ENCODE assay signal across 9 cellular contexts in the genomic region with DNA sequence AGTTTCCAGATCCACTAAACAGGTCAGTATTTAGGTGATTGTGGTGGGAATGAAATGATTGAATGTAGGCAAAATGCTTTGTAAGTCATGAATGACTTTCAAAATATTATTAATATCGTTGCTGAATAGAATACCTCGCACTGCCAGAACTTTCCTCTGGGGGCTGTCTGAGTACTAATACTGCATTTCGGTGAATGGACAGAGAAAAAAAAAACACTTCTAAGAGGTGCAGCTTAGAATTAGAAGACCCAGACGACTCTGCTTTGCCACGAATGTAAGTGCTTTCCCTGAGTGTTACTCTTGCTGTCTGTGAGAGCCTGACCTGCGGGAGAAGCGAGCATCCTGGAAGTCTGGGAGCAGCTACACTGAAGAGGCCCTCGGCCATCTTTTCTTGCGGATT.
DNase-seq lines count a peak whose midpoint lies in the region; ATAC-seq and TF ChIP-seq lines count a peak whose summit lies in the region.
"Had no signal": no experiment of that assay in that cellular context is flagged by ENCODE, and none has a peak within 500 bp of the region (broad histone marks: within the 10 kb centered on the region; RNA-seq: fewer than 3 reads in every experiment).

No MANE protein-coding gene starts in this region.

- no peaks in the 10 kb centered on the region for H3K9me3 ChIP-seq in SK-N-SH
- no peaks in the 10 kb centered on the region for H3K9me3 ChIP-seq in hepatocyte (ENCODE audit: low read depth)
- no peaks in the 10 kb centered on the region for H3K9me3 ChIP-seq in smooth muscle cell (replicated peaks; ENCODE audit: low read depth)

- CTCF ChIA-PET in SK-N-SH (lab: Yijun Ruan, JAX) = interaction anchor here (0.6 to 4.7 kb wide), 15 partner anchors 9 to 142 kb away, joined by 3 to 46 read pairs (median 10); no protein-coding TSS in a partner anchor

- no peak for DNase-seq in SK-N-SH
- DNase-seq in hepatocyte (ENCODE audit: low spot score) = no peak
- DNase-seq in smooth muscle cell (lab: John Stamatoyannopoulos, UW; ENCODE audit: unreplicated experiment) = no peak
- no peak for DNase-seq in DMS 273 (lab: John Stamatoyannopoulos, UW; ENCODE audit: unreplicated experiment)
- no peak for DNase-seq in stimulated activated CD4-positive, alpha-beta T cell treated with anti-CD3 and anti-CD28 coated beads, Interleukin-2, amount 100 ng/mL, for 48 hours
- no peak for DNase-seq in kidney tubule cell (ENCODE audit: low spot score)
- DNase-seq: NCI-H1436 treated with DMSO at 0.1 percent for 48 hours had no signal

- H3K27me3 ChIP-seq in SK-N-SH (ENCODE audit: insufficient read depth) = no peaks in the 10 kb centered on the region
- H3K27me3 ChIP-seq in hepatocyte = no peaks in the 10 kb centered on the region
- H3K27me3 ChIP-seq in smooth muscle cell (ENCODE audit: low read depth) = no peaks in the 10 kb centered on the region

- TF ChIP-seq EP300 in SK-N-SH (IDR thresholded peaks at IDR 0.05; ENCODE audit: borderline replicate concordance in 1 of 2, low read depth in 1 of 2, low read length in 1 of 2) = no peak

- 56% methylated on average over 9 of the region's 9 CpGs for WGBS in SK-N-SH (ENCODE audit: low lambda C conversion rate)
- WGBS in hepatocyte (ENCODE audit: low lambda C conversion rate, missing lambda C conversion rate) = 72% methylated on average over 9 of the region's 9 CpGs
- 71% methylated on average over 9 of the region's 9 CpGs for WGBS in smooth muscle cell (ENCODE audit: low lambda C conversion rate)

- TF ChIP-seq CTCF in GM12873 (IDR thresholded peaks at IDR 0.05; ENCODE audit: insufficient read depth, low read depth, low read length, missing control alignments) (peak; percentile 22), SK-N-SH (IDR thresholded peaks at IDR 0.05) (peak; percentile 46), hepatocyte (IDR thresholded peaks at IDR 0.05; ENCODE audit: poor library complexity) (no peak), smooth muscle cell (IDR thresholded peaks at IDR 0.05; ENCODE audit: borderline replicate concordance, insufficient read depth, poor library complexity, severe bottlenecking) (no peak)

- H2AFZ ChIP-seq in SK-N-SH (ENCODE audit: low read depth) (peak overlapping the region; percentile 69), hepatocyte (peak overlapping the region; percentile 10), smooth muscle cell (ENCODE audit: low read depth) (no peak overlapping the region)

- no peaks in the 10 kb centered on the region; the same call in 1 of the 2 replicates for H3K79me2 ChIP-seq in SK-N-SH (ENCODE audit: insufficient read depth)
- no peaks in the 10 kb centered on the region for H3K79me2 ChIP-seq in hepatocyte
- no peaks in the 10 kb centered on the region for H3K79me2 ChIP-seq in smooth muscle cell (ENCODE audit: low read depth)

- H3K36me3 ChIP-seq in SK-N-SH (replicated peaks in 1 of 2; ENCODE audit: control insufficient read depth in 1 of 2, insufficient read depth in 2 of 2, low read length in 1 of 2) = no peaks in the 10 kb centered on the region
- no peaks in the 10 kb centered on the region for H3K36me3 ChIP-seq in hepatocyte (replicated peaks; ENCODE audit: insufficient read depth, low read depth)
- H3K36me3 ChIP-seq in smooth muscle cell (ENCODE audit: low read depth) = no peaks in the 10 kb centered on the region

- H3K4me2 ChIP-seq in SK-N-SH (peak overlapping the region; percentile 21; the same call in 1 of the 2 replicates), hepatocyte (peak overlapping the region; percentile 74), smooth muscle cell (peak overlapping the region; percentile 79)

- no peak for ATAC-seq in GM18861 (IDR thresholded peaks at IDR 0.05; ENCODE audit: unreplicated experiment)

- H4K20me1 ChIP-seq in SK-N-SH (ENCODE audit: insufficient read depth) = no peaks in the 10 kb centered on the region
- H4K20me1 ChIP-seq in hepatocyte (ENCODE audit: insufficient read depth, poor library complexity, severe bottlenecking) = no peaks in the 10 kb centered on the region
- no peaks in the 10 kb centered on the region for H4K20me1 ChIP-seq in smooth muscle cell (ENCODE audit: low read depth)

- H3F3A ChIP-seq in SK-N-SH (replicated peaks; ENCODE audit: insufficient read depth) (no peaks in the 10 kb centered on the region), smooth muscle cell (ENCODE audit: low read depth) (no peaks in the 10 kb centered on the region)

- no peak overlapping the region; a peak in 2 of 4 replicates for H3K4me3 ChIP-seq in SK-N-SH (ENCODE audit: low read depth in 2 of 2, low read length in 1 of 2)
- H3K4me3 ChIP-seq in hepatocyte = no peak overlapping the region
- H3K4me3 ChIP-seq in smooth muscle cell = peak overlapping the region; percentile 31

- no peak overlapping the region for H3K9ac ChIP-seq in SK-N-SH
- H3K9ac ChIP-seq in smooth muscle cell (ENCODE audit: low read depth) = no peak overlapping the region

- no peak for TF ChIP-seq RAD21 in SK-N-SH (IDR thresholded peaks at IDR 0.05; ENCODE audit: low read length)

- POLR2A ChIA-PET in SK-N-SH (lab: Yijun Ruan, JAX) = interaction anchor here (2.8 kb wide), 1 partner anchor 34 kb away, joined by 17 read pairs; no protein-coding TSS in a partner anchor

- H3K4me1 ChIP-seq in SK-N-SH (ENCODE audit: control insufficient read depth in 1 of 2, insufficient read depth in 2 of 2, low read depth in 1 of 2, low read length in 1 of 2) (peaks cover 7 to 24% of the 10 kb centered on the region in 2 experiments; a peak in 3 of 4 replicates), hepatocyte (ENCODE audit: insufficient read depth) (peaks cover 21% of the 10 kb centered on the region), smooth muscle cell (ENCODE audit: low read depth) (peaks cover 22% of the 10 kb centered on the region)

- peak overlapping the region; percentile 3 to 9; a peak in 2 of 4 replicates for H3K27ac ChIP-seq in SK-N-SH (ENCODE audit: low read depth in 2 of 2, low read length in 1 of 2)
- peak overlapping the region; percentile 31 for H3K27ac ChIP-seq in hepatocyte
- H3K27ac ChIP-seq in smooth muscle cell (ENCODE audit: low read depth) = no peak overlapping the region

- H3K9me2 ChIP-seq in SK-N-SH (no peaks in the 10 kb centered on the region), hepatocyte (replicated peaks; ENCODE audit: insufficient read depth) (no peaks in the 10 kb centered on the region)

TF ChIP-seq in SK-N-SH, 30 proteins besides CTCF, POLR2A, EP300 and RAD21 (continues in another document):
- TF ChIP-seq CHD2 (IDR thresholded peaks at IDR 0.05; ENCODE audit: low read length, partially characterized antibody) = no peak
- TF ChIP-seq, protein P1, sequence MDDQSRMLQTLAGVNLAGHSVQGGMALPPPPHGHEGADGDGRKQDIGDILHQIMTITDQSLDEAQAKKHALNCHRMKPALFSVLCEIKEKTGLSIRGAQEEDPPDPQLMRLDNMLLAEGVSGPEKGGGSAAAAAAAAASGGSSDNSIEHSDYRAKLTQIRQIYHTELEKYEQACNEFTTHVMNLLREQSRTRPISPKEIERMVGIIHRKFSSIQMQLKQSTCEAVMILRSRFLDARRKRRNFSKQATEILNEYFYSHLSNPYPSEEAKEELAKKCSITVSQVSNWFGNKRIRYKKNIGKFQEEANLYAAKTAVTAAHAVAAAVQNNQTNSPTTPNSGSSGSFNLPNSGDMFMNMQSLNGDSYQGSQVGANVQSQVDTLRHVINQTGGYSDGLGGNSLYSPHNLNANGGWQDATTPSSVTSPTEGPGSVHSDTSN (IDR thresholded peaks at IDR 0.05) = no peak
- TF ChIP-seq, protein P2, sequence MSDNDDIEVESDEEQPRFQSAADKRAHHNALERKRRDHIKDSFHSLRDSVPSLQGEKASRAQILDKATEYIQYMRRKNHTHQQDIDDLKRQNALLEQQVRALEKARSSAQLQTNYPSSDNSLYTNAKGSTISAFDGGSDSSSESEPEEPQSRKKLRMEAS (IDR thresholded peaks at IDR 0.05; ENCODE audit: low read depth) = no peak
- no peak for TF ChIP-seq TCF12 (IDR thresholded peaks at IDR 0.05)
- no peak for TF ChIP-seq GABPA (IDR thresholded peaks at IDR 0.05; ENCODE audit: low read depth)
- TF ChIP-seq FOSL2 (IDR thresholded peaks at IDR 0.05; ENCODE audit: borderline replicate concordance, low read depth) = no peak
- TF ChIP-seq TEAD4 (IDR thresholded peaks at IDR 0.05; ENCODE audit: borderline replicate concordance, insufficient read depth) = no peak
- no peak for TF ChIP-seq TAF1 (IDR thresholded peaks at IDR 0.05; ENCODE audit: borderline replicate concordance, low read depth, low read length)
- TF ChIP-seq POLR2AphosphoS5 (IDR thresholded peaks at IDR 0.05; ENCODE audit: low read depth, low read length) = no peak
- TF ChIP-seq, protein P3, sequence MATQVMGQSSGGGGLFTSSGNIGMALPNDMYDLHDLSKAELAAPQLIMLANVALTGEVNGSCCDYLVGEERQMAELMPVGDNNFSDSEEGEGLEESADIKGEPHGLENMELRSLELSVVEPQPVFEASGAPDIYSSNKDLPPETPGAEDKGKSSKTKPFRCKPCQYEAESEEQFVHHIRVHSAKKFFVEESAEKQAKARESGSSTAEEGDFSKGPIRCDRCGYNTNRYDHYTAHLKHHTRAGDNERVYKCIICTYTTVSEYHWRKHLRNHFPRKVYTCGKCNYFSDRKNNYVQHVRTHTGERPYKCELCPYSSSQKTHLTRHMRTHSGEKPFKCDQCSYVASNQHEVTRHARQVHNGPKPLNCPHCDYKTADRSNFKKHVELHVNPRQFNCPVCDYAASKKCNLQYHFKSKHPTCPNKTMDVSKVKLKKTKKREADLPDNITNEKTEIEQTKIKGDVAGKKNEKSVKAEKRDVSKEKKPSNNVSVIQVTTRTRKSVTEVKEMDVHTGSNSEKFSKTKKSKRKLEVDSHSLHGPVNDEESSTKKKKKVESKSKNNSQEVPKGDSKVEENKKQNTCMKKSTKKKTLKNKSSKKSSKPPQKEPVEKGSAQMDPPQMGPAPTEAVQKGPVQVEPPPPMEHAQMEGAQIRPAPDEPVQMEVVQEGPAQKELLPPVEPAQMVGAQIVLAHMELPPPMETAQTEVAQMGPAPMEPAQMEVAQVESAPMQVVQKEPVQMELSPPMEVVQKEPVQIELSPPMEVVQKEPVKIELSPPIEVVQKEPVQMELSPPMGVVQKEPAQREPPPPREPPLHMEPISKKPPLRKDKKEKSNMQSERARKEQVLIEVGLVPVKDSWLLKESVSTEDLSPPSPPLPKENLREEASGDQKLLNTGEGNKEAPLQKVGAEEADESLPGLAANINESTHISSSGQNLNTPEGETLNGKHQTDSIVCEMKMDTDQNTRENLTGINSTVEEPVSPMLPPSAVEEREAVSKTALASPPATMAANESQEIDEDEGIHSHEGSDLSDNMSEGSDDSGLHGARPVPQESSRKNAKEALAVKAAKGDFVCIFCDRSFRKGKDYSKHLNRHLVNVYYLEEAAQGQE (IDR thresholded peaks at IDR 0.05; ENCODE audit: low read depth, low read length) = no peak
- no peak for TF ChIP-seq SMC3 (IDR thresholded peaks at IDR 0.05; ENCODE audit: low read depth, low read length)
- TF ChIP-seq MXI1 (IDR thresholded peaks at IDR 0.05; ENCODE audit: low read depth, low read length) = no peak

Comparison
In these comparisons a context has a peak if more than half of its experiments do, and no peak if none do; other contexts are left out.
1. CTCF ChIP-seq: peak in GM12873 (single experiment) and SK-N-SH (single experiment); none in hepatocyte (single experiment) and smooth muscle cell (single experiment).
2. H3K4me2 ChIP-seq: peak in every context shown above with its lines; median percentile 79 in smooth muscle cell; 74 in hepatocyte; 21 in SK-N-SH.